In the genomic region with DNA sequence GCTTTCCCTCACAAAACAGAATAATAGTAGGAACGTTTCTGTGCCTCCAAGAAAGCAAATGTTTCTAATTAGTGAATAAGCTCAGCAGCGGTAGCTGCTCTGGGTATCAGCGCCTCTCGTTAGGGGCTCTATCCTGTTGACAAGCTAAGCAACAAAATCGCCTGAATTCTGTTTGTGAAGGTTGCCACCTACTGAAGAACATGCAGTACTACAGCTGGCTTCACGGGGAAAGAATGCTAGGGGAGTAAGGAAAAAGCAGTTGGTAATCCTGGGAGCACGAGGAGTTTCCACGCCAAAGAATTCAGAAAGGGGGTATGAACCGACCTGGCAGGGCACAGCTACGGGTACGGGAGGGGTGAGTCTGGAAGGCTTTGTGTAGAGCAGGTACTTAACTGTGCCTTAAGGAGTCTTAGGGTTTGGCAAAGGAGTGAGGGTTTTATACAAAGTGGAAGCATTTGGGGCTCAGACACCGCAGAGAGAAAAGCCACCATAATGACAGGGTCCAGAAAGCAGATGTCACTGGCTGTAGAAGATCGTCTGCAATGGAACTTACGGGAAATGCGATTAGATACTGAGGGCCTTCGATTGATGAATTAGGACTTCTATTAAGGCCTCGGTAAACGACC, we compare ENCODE assay signal across 8 cellular contexts.
A peak's percentile ranks its signal among the peaks of the same experiment; 100 is the strongest.
DNase-seq lines count a peak whose midpoint lies in the region; ATAC-seq, FAIRE-seq and TF ChIP-seq lines count a peak whose summit lies in the region.

No MANE protein-coding gene starts in this region.

- peak; percentile 76 for DNase-seq in AG08395 (ENCODE audit: low spot score)
- DNase-seq in GM18507 (ENCODE audit: extremely low spot score, insufficient read length, low read depth): peak; percentile 11
- DNase-seq in NCI-H1694 treated with DMSO at 0.1 percent for 48 hours (lab: John Stamatoyannopoulos, UW): peak; percentile 90
- DNase-seq in T-helper 9 cell: peak; percentile 8
- peak; percentile 52 for DNase-seq in bronchial epithelial cell (ENCODE audit: low read depth)
- peak; percentile 72 for DNase-seq in iris pigment epithelial cell (ENCODE audit: low read depth)
- DNase-seq in spleen: no peak

- H3K27me3 ChIP-seq in bronchial epithelial cell (ENCODE audit: control insufficient read depth, insufficient read depth, low read length): no peaks in the 10 kb centered on the region
- H3K27me3 ChIP-seq in spleen (replicated peaks in 1 of 7): peaks cover 0 to 3% (median 0%) of the 10 kb centered on the region in 7 donors

- ATAC-seq in HG02943 (IDR thresholded peaks at IDR 0.05; ENCODE audit: low read depth, unreplicated experiment): peak; percentile 76

- intact Hi-C loops in spleen (cut with DNase I; ENCODE audit: low total_unique reads): loop anchor here (10.0 kb wide), 1 partner anchor 520 kb away; no protein-coding TSS in a partner anchor

- WGBS in spleen, 5 donors: 31 to 34% (median 34%) methylated on average over 18 of the region's 18 CpGs

- H3K4me3 ChIP-seq in bronchial epithelial cell (ENCODE audit: low read depth, low read length) (no peak overlapping the region), spleen (peak overlapping the region in 1 of 8 donors; percentile 16)

- TF ChIP-seq CTCF in bronchial epithelial cell (IDR thresholded peaks at IDR 0.05; ENCODE audit: insufficient read depth, low read length, severe bottlenecking) (peak; percentile 79), spleen (IDR thresholded peaks at IDR 0.05 in 8 of 11, conservative IDR thresholded peaks at IDR 0.05 in 3 of 11) (peak; percentile 55 to 90 (median 82))

- no peak overlapping the region for H3K27ac ChIP-seq in spleen

- peaks cover 0 to 8% (median 7%) of the 10 kb centered on the region in 6 donors for H3K4me1 ChIP-seq in spleen

- TF ChIP-seq POLR2A in spleen (IDR thresholded peaks at IDR 0.05): no peak

- H3K9me3 ChIP-seq in spleen: no peaks in the 10 kb centered on the region

- FAIRE-seq in GM18507 (lab: Jason Lieb, UNC) (peak; percentile 81), bronchial epithelial cell (lab: Jason Lieb, UNC) (no peak)

- H3K36me3 ChIP-seq in bronchial epithelial cell (ENCODE audit: control insufficient read depth, insufficient read depth, low read length): no peaks in the 10 kb centered on the region
- no peaks in the 10 kb centered on the region for H3K36me3 ChIP-seq in spleen
